8 cellular contexts compared by ENCODE assay signal in the genomic region with DNA sequence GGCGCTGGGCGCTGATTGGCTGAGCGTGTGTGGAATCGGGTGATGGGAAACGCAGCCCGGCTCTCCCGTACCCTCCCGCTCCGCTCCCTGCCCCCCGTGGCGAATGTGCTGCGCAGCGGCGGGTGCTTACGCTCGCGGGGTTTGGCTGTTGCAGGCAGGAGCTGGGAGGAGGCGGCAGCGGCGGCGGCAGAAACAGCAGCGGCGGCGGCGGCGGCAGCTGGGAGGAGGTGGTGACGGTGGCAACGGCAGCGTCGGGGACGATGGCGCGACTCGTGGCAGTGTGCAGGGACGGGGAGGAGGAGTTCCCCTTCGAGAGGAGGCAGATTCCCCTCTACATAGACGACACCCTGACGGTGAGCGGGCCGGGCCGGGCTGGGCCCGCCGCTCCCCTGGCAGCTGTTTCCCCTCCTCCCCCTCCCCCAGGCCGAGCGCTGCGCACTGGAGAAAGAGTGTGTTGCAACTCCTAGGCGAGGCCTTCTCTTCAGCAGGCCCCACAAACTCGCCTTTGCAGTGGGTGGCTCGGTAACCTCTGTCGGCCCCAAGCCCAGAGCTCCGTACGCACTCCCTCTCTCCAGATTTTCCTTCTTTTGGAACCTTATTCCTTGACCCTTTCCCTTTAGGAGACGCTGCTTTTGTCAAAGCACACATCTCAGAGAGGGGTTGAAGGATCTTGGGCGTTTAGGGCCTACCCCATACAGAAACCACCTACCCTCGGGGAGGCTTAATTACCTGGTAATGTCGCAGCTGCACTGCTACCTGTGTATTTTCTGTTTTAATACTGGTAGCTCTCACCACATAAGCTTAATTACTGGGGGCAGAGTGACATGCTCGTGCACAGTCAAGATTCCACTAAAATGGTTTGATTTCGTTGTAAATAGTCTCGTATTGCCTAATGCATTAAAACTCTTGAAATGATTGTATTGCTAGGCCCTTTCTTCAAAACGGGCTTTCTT. TPM values are rescaled to one million over a fixed set of nuclear protein-coding genes. Genes with fewer than 3 reads are reported as not detected.
DNase-seq lines count a peak whose midpoint lies in the region; ATAC-seq and TF ChIP-seq lines count a peak whose summit lies in the region.

No MANE protein-coding gene starts in this region.

- no peaks in the 10 kb centered on the region for H3K9me3 Mint-ChIP-seq in HFFc6
- H3K9me3 Mint-ChIP-seq in activated naive CD4-positive, alpha-beta T cell treated with anti-CD3 and anti-CD28 coated beads, Interleukin-2, amount 50 U/mL, for 72 hours: no peaks in the 10 kb centered on the region

- peak overlapping the region; percentile 93 for H3K4me2 ChIP-seq in osteoblast (ENCODE audit: insufficient read depth, low read length)

- H3K4me3 ChIP-seq in GM08714 (ENCODE audit: low read length) (peak overlapping the region; percentile 97), NB4 (ENCODE audit: low read depth, low read length) (peak overlapping the region; percentile 84), osteoblast (ENCODE audit: insufficient read depth, low read length) (peak overlapping the region; percentile 96), testis (peak overlapping the region; percentile 92 to 96)

- H2AFZ ChIP-seq in osteoblast (ENCODE audit: low read length): peak overlapping the region; percentile 58

- peak overlapping the region; percentile 99 for H3K27ac Mint-ChIP-seq in HFFc6
- peak overlapping the region; percentile 95 to 96 for H3K27ac Mint-ChIP-seq in activated naive CD4-positive, alpha-beta T cell treated with anti-CD3 and anti-CD28 coated beads, Interleukin-2, amount 50 U/mL, for 72 hours

- H3K36me3 ChIP-seq in osteoblast (ENCODE audit: insufficient read depth, low read length) (peaks cover 3% of the 10 kb centered on the region), testis (ENCODE audit: low read depth, missing control alignments) (no peaks in the 10 kb centered on the region)

- peaks cover 42% of the 10 kb centered on the region for H4K20me1 ChIP-seq in osteoblast (ENCODE audit: insufficient read depth, low read length)

- intact Hi-C loops in testis (cut with DNase I; ENCODE audit: low total_unique reads): loop anchor here (10.0 kb wide), 1 partner anchor 49 kb away; a partner anchor contains a TSS

- H3K27ac ChIP-seq in osteoblast (ENCODE audit: low read depth, low read length) (peak overlapping the region; percentile 87), testis (peak overlapping the region; percentile 97 to 100)

- H3K9me3 ChIP-seq in osteoblast (ENCODE audit: low read depth, low read length) (no peaks in the 10 kb centered on the region), testis (no peaks in the 10 kb centered on the region)

- H3K36me3 Mint-ChIP-seq in HFFc6 (ENCODE audit: low read depth): peaks cover 33% of the 10 kb centered on the region
- peaks cover 23% of the 10 kb centered on the region in 2 donors for H3K36me3 Mint-ChIP-seq in activated naive CD4-positive, alpha-beta T cell treated with anti-CD3 and anti-CD28 coated beads, Interleukin-2, amount 50 U/mL, for 72 hours

- peaks cover 26% of the 10 kb centered on the region for H3K4me1 Mint-ChIP-seq in HFFc6 (ENCODE audit: low read depth)

- TF ChIP-seq CTCF in HFFc6 (IDR thresholded peaks at IDR 0.05): no peak
- TF ChIP-seq CTCF in NB4 (IDR thresholded peaks at IDR 0.05; ENCODE audit: low read depth, low read length): no peak
- no peak for TF ChIP-seq CTCF in osteoblast (IDR thresholded peaks at IDR 0.05; ENCODE audit: extremely low read depth, low read depth, low read length)
- TF ChIP-seq CTCF in testis (IDR thresholded peaks at IDR 0.05): no peak

- peak; percentile 37 for TF ChIP-seq POLR2A in NB4 (IDR thresholded peaks at IDR 0.05; ENCODE audit: extremely low read depth, insufficient read length)
- TF ChIP-seq POLR2A in testis (IDR thresholded peaks at IDR 0.05): peak; percentile 10

- DNase-seq in HFFc6: peak; percentile 97
- peak; percentile 99 for DNase-seq in NB4 (ENCODE audit: low read depth)
- DNase-seq in SK-N-DZ (ENCODE audit: low spot score): peak; percentile 97
- peak; percentile 92 to 97 for DNase-seq in activated naive CD4-positive, alpha-beta T cell treated with anti-CD3 and anti-CD28 coated beads, Interleukin-2, amount 50 U/mL, for 72 hours (ENCODE audit: low spot score in 2 of 2)
- DNase-seq in glomerular visceral epithelial cell (ENCODE audit: extremely low spot score): peak; percentile 98
- DNase-seq in osteoblast (ENCODE audit: insufficient read length, low spot score, missing footprints): peak; percentile 98
- peak; percentile 97 for DNase-seq in testis

- H3K79me2 ChIP-seq in osteoblast (ENCODE audit: insufficient read depth, low read length): peaks cover 80% of the 10 kb centered on the region

- WGBS in testis, 2 donors: 0 to 2% methylated on average over 17 to 57 of the region's 60 CpGs

- peak overlapping the region; percentile 96 for H3K4me3 Mint-ChIP-seq in HFFc6

- peaks cover 14% of the 10 kb centered on the region for H3K4me1 ChIP-seq in osteoblast (ENCODE audit: insufficient read depth, low read length)
- H3K4me1 ChIP-seq in testis: peaks cover 35% of the 10 kb centered on the region

- no peaks in the 10 kb centered on the region for H3K27me3 ChIP-seq in osteoblast (ENCODE audit: insufficient read depth, low read length)
- H3K27me3 ChIP-seq in testis: no peaks in the 10 kb centered on the region

- H3K27me3 Mint-ChIP-seq in HFFc6 (ENCODE audit: insufficient read depth): peaks cover 9% of the 10 kb centered on the region

- peak; percentile 71 to 87 for ATAC-seq in activated naive CD4-positive, alpha-beta T cell treated with anti-CD3 and anti-CD28 coated beads, Interleukin-2, amount 50 U/mL, for 72 hours

RNA-seq across cellular contexts. Expression of a gene that starts 1.0 kb away (rescaled TPM):
- 10 to 100 TPM; 53.1 to 62.8 (median 54.2) TPM for total RNA-seq in HFFc6 (2021; fragmentation: NEBNext Ultra II Directional; extraction: Animal tissue kit (Norgen Biotek cat#: 25700))
- 51.4 and 58.0 TPM in 2 replicates for polyA plus RNA-seq in SK-N-DZ (2014; cell fraction: cytosol; rRNA removed)
- 116 and 141 TPM in 2 replicates for polyA plus RNA-seq in SK-N-DZ (2014; cell fraction: nucleus; rRNA removed)
- 100 to 1,000 TPM in 1 of 2 donors, 10 to 100 TPM in 1; 97.7 to 151 TPM for total RNA-seq in activated naive CD4-positive, alpha-beta T cell treated with anti-CD3 and anti-CD28 coated beads, Interleukin-2, amount 50 U/mL, for 72 hours
- total RNA-seq in osteoblast (61.9 and 67.2 TPM in 2 replicates), testis (100 to 1,000 TPM; 104 to 118 TPM)
- polyA plus RNA-seq in testis (ENCODE audit: insufficient read depth, low read depth, low replicate concordance): 144 TPM

RNA-seq across cellular contexts. Expression of a gene that starts 11.0 kb away (rescaled TPM):
- 10 to 100 TPM; 12.0 to 15.1 (median 12.5) TPM for total RNA-seq in HFFc6 (2021; fragmentation: NEBNext Ultra II Directional; extraction: Animal tissue kit (Norgen Biotek cat#: 25700))
- polyA plus RNA-seq in SK-N-DZ (2014; cell fraction: cytosol; rRNA removed): 19.1 and 20.3 TPM in 2 replicates
- 7.3 and 15.7 TPM in 2 replicates for polyA plus RNA-seq in SK-N-DZ (2014; cell fraction: nucleus; rRNA removed)
- 10 to 100 TPM in 1 of 2 donors, 1 to 10 TPM in 1; 7.7 to 11.6 TPM for total RNA-seq in activated naive CD4-positive, alpha-beta T cell treated with anti-CD3 and anti-CD28 coated beads, Interleukin-2, amount 50 U/mL, for 72 hours
- total RNA-seq in osteoblast (8.3 and 9.0 TPM in 2 replicates), testis (1 to 10 TPM; 5.5 to 7.6 TPM)
- polyA plus RNA-seq in testis (ENCODE audit: insufficient read depth, low read depth, low replicate concordance): 8.5 TPM

RNA-seq across cellular contexts. Expression of a gene that starts 11.1 kb away (rescaled TPM):
- total RNA-seq in HFFc6 (2021; fragmentation: NEBNext Ultra II Directional; extraction: Animal tissue kit (Norgen Biotek cat#: 25700)): 10 to 100 TPM; 32.4 to 45.9 (median 38.4) TPM
- 55.0 and 89.1 TPM in 2 replicates for polyA plus RNA-seq in SK-N-DZ (2014; cell fraction: cytosol; rRNA removed)
- 533 and 693 TPM in 2 replicates for polyA plus RNA-seq in SK-N-DZ (2014; cell fraction: nucleus; rRNA removed)
- 100 to 1,000 TPM; 153 to 170 TPM for total RNA-seq in activated naive CD4-positive, alpha-beta T cell treated with anti-CD3 and anti-CD28 coated beads, Interleukin-2, amount 50 U/mL, for 72 hours
- 47.7 and 51.4 TPM in 2 replicates for total RNA-seq in osteoblast
- 100 to 1,000 TPM; 128 to 163 TPM for total RNA-seq in testis
- 52.2 TPM for polyA plus RNA-seq in testis (ENCODE audit: insufficient read depth, low read depth, low replicate concordance)

RNA-seq across cellular contexts. Expression of a gene that starts 45.9 kb away (rescaled TPM):
- total RNA-seq in HFFc6 (2021; fragmentation: NEBNext Ultra II Directional; extraction: Animal tissue kit (Norgen Biotek cat#: 25700)): 10 to 100 TPM in 4 of 6 experiments, 1 to 10 TPM in 2; 8.4 to 11.3 (median 10.6) TPM
- 12.3 and 12.5 TPM in 2 replicates for polyA plus RNA-seq in SK-N-DZ (2014; cell fraction: cytosol; rRNA removed)
- polyA plus RNA-seq in SK-N-DZ (2014; cell fraction: nucleus; rRNA removed): 25.5 and 34.7 TPM in 2 replicates
- 1 to 10 TPM; 8.9 to 9.6 TPM for total RNA-seq in activated naive CD4-positive, alpha-beta T cell treated with anti-CD3 and anti-CD28 coated beads, Interleukin-2, amount 50 U/mL, for 72 hours
- total RNA-seq in osteoblast (2.9 and 3.3 TPM in 2 replicates), testis (10 to 100 TPM; 13.9 to 17.6 TPM)
- 38.3 TPM for polyA plus RNA-seq in testis (ENCODE audit: insufficient read depth, low read depth, low replicate concordance)

RNA-seq across cellular contexts. Expression of a gene that starts 55.6 kb away (rescaled TPM):
- total RNA-seq in HFFc6 (2021; fragmentation: NEBNext Ultra II Directional; extraction: Animal tissue kit (Norgen Biotek cat#: 25700)): 10 to 100 TPM in 1 of 6 experiments, 1 to 10 TPM in 5; 7.3 to 11.4 (median 7.9) TPM
- 11.8 and 12.7 TPM in 2 replicates for polyA plus RNA-seq in SK-N-DZ (2014; cell fraction: cytosol; rRNA removed)
- 13.3 and 17.6 TPM in 2 replicates for polyA plus RNA-seq in SK-N-DZ (2014; cell fraction: nucleus; rRNA removed)
- 10 to 100 TPM in 1 of 2 donors, 1 to 10 TPM in 1; 8.0 to 16.5 TPM for total RNA-seq in activated naive CD4-positive, alpha-beta T cell treated with anti-CD3 and anti-CD28 coated beads, Interleukin-2, amount 50 U/mL, for 72 hours
- total RNA-seq in osteoblast (2.7 and 4.0 TPM in 2 replicates), testis (1 to 10 TPM; 7.6 to 8.1 TPM)
- 4.4 TPM for polyA plus RNA-seq in testis (ENCODE audit: insufficient read depth, low read depth, low replicate concordance)

Comparison
In these comparisons a context has a peak if more than half of its experiments do, and no peak if none do; other contexts are left out.
1. Peak in every context shown above with its lines: DNase-seq, ATAC-seq, H3K4me3 ChIP-seq and H3K27ac ChIP-seq.